ENCODE assay signal across 12 cellular contexts in the genomic region with DNA sequence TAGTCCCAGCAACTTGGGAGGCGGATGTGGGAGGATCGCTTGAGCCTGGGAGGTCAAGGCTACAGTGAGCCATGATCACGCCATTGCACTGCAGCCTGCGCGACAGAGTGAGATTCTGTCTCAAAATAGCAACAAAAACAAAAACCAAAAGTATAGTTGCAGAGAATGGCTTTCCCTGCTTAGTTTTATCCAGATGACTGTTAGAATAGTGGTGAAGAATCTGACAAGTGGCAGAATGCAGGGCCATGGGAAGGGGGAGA.
"Had no signal": no experiment of that assay in that cellular context is flagged by ENCODE, and none has a peak within 500 bp of the region (broad histone marks: within the 10 kb centered on the region; RNA-seq: fewer than 3 reads in every experiment).

No MANE protein-coding gene starts in this region.

- H3K27ac Mint-ChIP-seq: activated naive CD4-positive, alpha-beta T cell treated with anti-CD3 and anti-CD28 coated beads, Interleukin-2, amount 50 U/mL, for 24 hours; T-helper 1 cell treated with Interleukin-12 subunit alpha and Interleukin-12 subunit beta and Interleukin-4 antibody, amounts not matched to agents 30 μg/mL and 1 μg/mL, for 36 hours had no signal

- H3K9me3 ChIP-seq: esophagus muscularis mucosa, heart left ventricle, stomach had no signal

- H3K27me3 Mint-ChIP-seq: activated naive CD4-positive, alpha-beta T cell treated with anti-CD3 and anti-CD28 coated beads, Interleukin-2, amount 50 U/mL, for 24 hours had no signal

- DNase-seq: activated effector memory CD4-positive, alpha-beta T cell treated with Interleukin-2 at 50 U/mL for 16 hours; activated T-cell treated with anti-CD3 and anti-CD28 coated beads, Interleukin-2, amount 50 U/mL, for 1 hour; amniotic stem cell; heart left ventricle; mesenchymal stem cell; nephron progenitor cell; stimulated activated CD4-positive, alpha-beta T cell treated with anti-CD3 and anti-CD28 coated beads, Interleukin-4, amount 100 ng/mL, for 4 hours; stomach had no signal

- H3K27ac ChIP-seq: esophagus muscularis mucosa, heart left ventricle, SK-N-MC had no signal

- H3K36me3 Mint-ChIP-seq: activated naive CD4-positive, alpha-beta T cell treated with anti-CD3 and anti-CD28 coated beads, Interleukin-2, amount 50 U/mL, for 24 hours had no signal

- H3K4me3 Mint-ChIP-seq: activated naive CD4-positive, alpha-beta T cell treated with anti-CD3 and anti-CD28 coated beads, Interleukin-2, amount 50 U/mL, for 24 hours; nephron progenitor cell; T-helper 1 cell treated with Interleukin-12 subunit alpha and Interleukin-12 subunit beta and Interleukin-4 antibody, amounts not matched to agents 30 μg/mL and 1 μg/mL, for 36 hours had no signal

- H3K4me1 Mint-ChIP-seq: activated naive CD4-positive, alpha-beta T cell treated with anti-CD3 and anti-CD28 coated beads, Interleukin-2, amount 50 U/mL, for 24 hours had no signal

- H3K36me3 ChIP-seq: esophagus muscularis mucosa, heart left ventricle, stomach had no signal

- H3K9me3 Mint-ChIP-seq: activated naive CD4-positive, alpha-beta T cell treated with anti-CD3 and anti-CD28 coated beads, Interleukin-2, amount 50 U/mL, for 24 hours; nephron progenitor cell; T-helper 1 cell treated with Interleukin-12 subunit alpha and Interleukin-12 subunit beta and Interleukin-4 antibody, amounts not matched to agents 30 μg/mL and 1 μg/mL, for 36 hours had no signal

- H3K4me3 ChIP-seq: esophagus muscularis mucosa, heart left ventricle, SK-N-MC, stomach had no signal

- H3K27me3 ChIP-seq: esophagus muscularis mucosa, heart left ventricle, stomach had no signal
